Comparison of ENCODE assay signal across 9 cellular contexts in genomic region chr21:43193651-43194302, GRCh38. TPM values are rescaled to one million over a fixed set of nuclear protein-coding genes. Genes with fewer than 3 reads are reported as not detected.
DNase-seq lines count a peak whose midpoint lies in the region; ATAC-seq and TF ChIP-seq lines count a peak whose summit lies in the region.
"Had no signal": no experiment of that assay in that cellular context is flagged by ENCODE, and none has a peak within 500 bp of the region (broad histone marks: within the 10 kb centered on the region; RNA-seq: fewer than 3 reads in every experiment).

No MANE protein-coding gene starts in this region.

- ATAC-seq in left lobe of liver (peak; percentile 47), HG03460 (IDR thresholded peaks at IDR 0.05; ENCODE audit: unreplicated experiment) (no peak), GM19324 (IDR thresholded peaks at IDR 0.05; ENCODE audit: low FRiP score, unreplicated experiment) (no peak)

- peaks cover 10% of the 10 kb centered on the region; the same call in 1 of the 2 replicates for H3K9me3 Mint-ChIP-seq in HFFc6

- DNase-seq in A172 (ENCODE audit: low spot score) (peak; percentile 96), HFFc6 (peak; percentile 61), amniotic stem cell (lab: John Stamatoyannopoulos, UW) (peak; percentile 25), left lobe of liver (ENCODE audit: low spot score) (peak; percentile 45), HUDEP-2 (lab: John Stamatoyannopoulos, UW; ENCODE audit: unreplicated experiment in 76 of 76) (no peak)
- DNase-seq in stimulated activated CD4-positive, alpha-beta T cell treated with anti-CD3 and anti-CD28 coated beads, Interleukin-12 subunit alpha, Interleukin-12 subunit beta, amount 100 ng/mL, for 4 hours = no peak

- no peaks in the 10 kb centered on the region for H3K36me3 Mint-ChIP-seq in HFFc6 (ENCODE audit: low read depth)

- no peak overlapping the region for H3K4me3 Mint-ChIP-seq in HFFc6

- no peak for TF ChIP-seq CTCF in HFFc6 (IDR thresholded peaks at IDR 0.05)

- no peak overlapping the region for H3K27ac Mint-ChIP-seq in HFFc6

- peaks cover 16% of the 10 kb centered on the region for H3K4me1 Mint-ChIP-seq in HFFc6 (ENCODE audit: low read depth)

- peaks cover 50% of the 10 kb centered on the region for H3K27me3 Mint-ChIP-seq in HFFc6 (ENCODE audit: insufficient read depth)

RNA-seq across cellular contexts. Expression of gene CRYAA, which starts 25.0 kb away (rescaled TPM):
- not detected in 2 replicates for total RNA-seq in A172 (2014; rRNA removed; shearing (Covaris generic))
- total RNA-seq in HFFc6 (2021; fragmentation: NEBNext Ultra II Directional; extraction: Animal tissue kit (Norgen Biotek cat#: 25700)) = not detected
- not detected for total RNA-seq in left lobe of liver
- total RNA-seq: endothelial cell of umbilical vein had no signal

Comparison
In these comparisons a context has a peak if more than half of its experiments do, and no peak if none do; other contexts are left out.
1. DNase-seq: peak in A172 (single experiment), HFFc6 (single experiment), amniotic stem cell (single experiment) and left lobe of liver (single experiment); none in HUDEP-2 (0 of 76) and stimulated activated CD4-positive, alpha-beta T cell treated with anti-CD3 and anti-CD28 coated beads, Interleukin-12 subunit alpha, Interleukin-12 subunit beta, amount 100 ng/mL, for 4 hours (single experiment).